ENCODE assay signal across 8 cellular contexts in genomic region chr20:31705598-31706597, GRCh38. TPM values are rescaled to one million over a fixed set of nuclear protein-coding genes. Genes with fewer than 3 reads are reported as not detected.
DNase-seq lines count a peak whose midpoint lies in the region; ATAC-seq, FAIRE-seq and TF ChIP-seq lines count a peak whose summit lies in the region.

No MANE protein-coding gene starts in this region.

- ATAC-seq in GM21717 (IDR thresholded peaks at IDR 0.05; ENCODE audit: unreplicated experiment) (peak; percentile 74), esophagus mucosa (no peak)

- H3K79me2 ChIP-seq in MM.1S (ENCODE audit: low read length) = peaks cover 82% of the 10 kb centered on the region

- FAIRE-seq in HTR-8/SVneo (lab: Jason Lieb, UNC) = no peak

- H3K27ac ChIP-seq in MM.1S (ENCODE audit: low read length) = peak overlapping the region; percentile 99

- peaks cover 78% of the 10 kb centered on the region for H3K4me1 ChIP-seq in MM.1S (ENCODE audit: low read length)

- H3F3A ChIP-seq in MM.1S (ENCODE audit: insufficient read depth, low read length) = peaks cover 74% of the 10 kb centered on the region

- H3K4me2 ChIP-seq in MM.1S (ENCODE audit: low read depth, low read length) = peak overlapping the region; percentile 93

- H3K9ac ChIP-seq in MM.1S (ENCODE audit: low read length) = peak overlapping the region; percentile 64

- no peak for TF ChIP-seq CTCF in GM13977 (IDR thresholded peaks at IDR 0.05; ENCODE audit: extremely low read depth, insufficient read depth, missing control alignments)
- no peak for TF ChIP-seq CTCF in MM.1S (IDR thresholded peaks at IDR 0.05; ENCODE audit: low read length)

- H4K20me1 ChIP-seq in MM.1S (ENCODE audit: insufficient read depth, low read length) = no peaks in the 10 kb centered on the region

- peak overlapping the region; percentile 11 for H3K4me3 ChIP-seq in MM.1S (ENCODE audit: low read length)

- peaks cover 16% of the 10 kb centered on the region for H3K36me3 ChIP-seq in MM.1S (replicated peaks; ENCODE audit: insufficient read depth, low read length)

- DNase-seq in GM13977 (ENCODE audit: low spot score) (peak; percentile 39), MM.1S (peak; percentile 92), kidney glomerular epithelial cell (lab: John Stamatoyannopoulos, UW) (peak; percentile 23), GM03348 (ENCODE audit: low spot score) (no peak), iPS-NIHi7 (ENCODE audit: extremely low spot score) (no peak), HTR-8/SVneo (ENCODE audit: insufficient read length, low spot score) (no peak)

- no peak overlapping the region for H2AFZ ChIP-seq in MM.1S (ENCODE audit: low read length)

- in situ Hi-C loops in GM13977 (cut with MboI; ENCODE audit: low pct_unique_long_range_greater_than_20kb, low sequenced_read_pairs, unreplicated experiment) = no loop called here

- H3K9me3 ChIP-seq in MM.1S (replicated peaks; ENCODE audit: insufficient read depth, low read length) = no peaks in the 10 kb centered on the region

- H3K9me2 ChIP-seq in MM.1S (replicated peaks; ENCODE audit: insufficient read depth, low read length) = no peaks in the 10 kb centered on the region

- H3K27me3 ChIP-seq in MM.1S (replicated peaks; ENCODE audit: insufficient read depth, low read length) = no peaks in the 10 kb centered on the region

RNA-seq across cellular contexts. Expression of gene BCL2L1, which starts 16.8 kb away (rescaled TPM):
- total RNA-seq in esophagus mucosa = 76.6 TPM

RNA-seq across cellular contexts. Expression of gene TPX2, which starts 33.2 kb away (rescaled TPM):
- total RNA-seq in esophagus mucosa = 32.6 TPM

Comparison
In these comparisons a context has a peak if more than half of its experiments do, and no peak if none do; other contexts are left out.
1. DNase-seq: peak in GM13977 (single experiment), MM.1S (single experiment) and kidney glomerular epithelial cell (single experiment); none in GM03348 (single experiment), iPS-NIHi7 (single experiment) and HTR-8/SVneo (single experiment).